In genomic region chr3:138127636-138128365, GRCh38 we compare ENCODE assay signal across 25 cellular contexts. TPM values are rescaled to one million over a fixed set of nuclear protein-coding genes. Genes with fewer than 3 reads are reported as not detected.
"Had no signal": no experiment of that assay in that cellular context is flagged by ENCODE, and none has a peak within 500 bp of the region (broad histone marks: within the 10 kb centered on the region; RNA-seq: fewer than 3 reads in every experiment).

No MANE protein-coding gene starts in this region.

- H3K27me3 ChIP-seq: gastrocnemius medialis, heart right ventricle, right atrium auricular region had no signal

- H3K4me1 ChIP-seq: gastrocnemius medialis had no signal

- H3K36me3 ChIP-seq: gastrocnemius medialis, heart right ventricle, right atrium auricular region had no signal

- H3K9me3 Mint-ChIP-seq: naive thymus-derived CD8-positive, alpha-beta T cell had no signal

- FAIRE-seq: endothelial cell of umbilical vein, islet of Langerhans had no signal

- H3K27ac Mint-ChIP-seq: naive thymus-derived CD8-positive, alpha-beta T cell had no signal

- ATAC-seq: gastrocnemius medialis; heart right ventricle; left lobe of liver; naive thymus-derived CD8-positive, alpha-beta T cell had no signal

- H3K4me3 Mint-ChIP-seq: naive thymus-derived CD8-positive, alpha-beta T cell had no signal

- H3K4me3 ChIP-seq: gastrocnemius medialis, heart right ventricle, right atrium auricular region, smooth muscle cell had no signal

- H3K4me2 ChIP-seq: smooth muscle cell had no signal

- DNase-seq: dermis blood vessel endothelial cell; erythroblast; gastrocnemius medialis; heart right ventricle; hypothalamus; kidney glomerular epithelial cell; mammary epithelial cell; naive thymus-derived CD8-positive, alpha-beta T cell; posterior cingulate gyrus; stimulated activated CD4-positive, alpha-beta T cell treated with anti-CD3 and anti-CD28 coated beads, Interleukin-2, amount 100 ng/mL, for 48 hours; stimulated activated naive CD4-positive, alpha-beta T cell treated with Interleukin-2 at 50 U/mL for 16 hours; trophoblast cell had no signal

- H3K9me3 ChIP-seq: gastrocnemius medialis, right atrium auricular region had no signal

- H3K27ac ChIP-seq: gastrocnemius medialis, heart right ventricle, right atrium auricular region had no signal

RNA-seq across cellular contexts. Expression of gene A4GNT, which starts 4.4 kb away (rescaled TPM):
- total RNA-seq: dermis blood vessel endothelial cell; endothelial cell of umbilical vein; fibroblast of lung; gastrocnemius medialis; heart right ventricle; left lobe of liver; lower leg skin; mammary epithelial cell; mesenteric fat pad; mononuclear cell; naive thymus-derived CD8-positive, alpha-beta T cell; osteocyte; right atrium auricular region; smooth muscle cell; urinary bladder had no signal
- polyA plus RNA-seq: endothelial cell of umbilical vein; fibroblast of lung; heart right ventricle; mammary epithelial cell; naive thymus-derived CD8-positive, alpha-beta T cell; neural cell; smooth muscle cell; thymus; urinary bladder had no signal

RNA-seq across cellular contexts. Expression of gene DZIP1L, which starts 12.4 kb away (rescaled TPM):
- total RNA-seq: naive thymus-derived CD8-positive, alpha-beta T cell had no signal
- polyA plus RNA-seq: naive thymus-derived CD8-positive, alpha-beta T cell had no signal
